Comparison of ENCODE assay signal across 14 cellular contexts in genomic region chr2:224875870-224876269, GRCh38.
DNase-seq lines count a peak whose midpoint lies in the region; ATAC-seq and TF ChIP-seq lines count a peak whose summit lies in the region.
"Had no signal": no experiment of that assay in that cellular context is flagged by ENCODE, and none has a peak within 500 bp of the region (broad histone marks: within the 10 kb centered on the region; RNA-seq: fewer than 3 reads in every experiment).

No MANE protein-coding gene starts in this region.

- peaks cover 95% of the 10 kb centered on the region for H3K36me3 Mint-ChIP-seq in CD8-positive, alpha-beta T cell
- H3K36me3 Mint-ChIP-seq in activated naive CD8-positive, alpha-beta T cell treated with anti-CD3 and anti-CD28 coated beads, Interleukin-2, amount 50 U/mL, for 24 hours (ENCODE audit: low read depth), result peaks cover 85% of the 10 kb centered on the region

- peaks cover 18% of the 10 kb centered on the region for H3K4me1 Mint-ChIP-seq in CD8-positive, alpha-beta T cell (ENCODE audit: low read depth)
- H3K4me1 Mint-ChIP-seq in activated naive CD8-positive, alpha-beta T cell treated with anti-CD3 and anti-CD28 coated beads, Interleukin-2, amount 50 U/mL, for 24 hours, result peaks cover 14% of the 10 kb centered on the region

- no peaks in the 10 kb centered on the region for H3K27me3 ChIP-seq in CD8-positive, alpha-beta T cell (ENCODE audit: insufficient read depth, low read length)
- H3K27me3 ChIP-seq: breast epithelium had no signal

- H3K9me3 Mint-ChIP-seq in CD8-positive, alpha-beta T cell, result no peaks in the 10 kb centered on the region
- peaks cover 9% of the 10 kb centered on the region for H3K9me3 Mint-ChIP-seq in activated naive CD8-positive, alpha-beta T cell treated with anti-CD3 and anti-CD28 coated beads, Interleukin-2, amount 50 U/mL, for 24 hours

- no peaks in the 10 kb centered on the region for H3K9me3 ChIP-seq in CD8-positive, alpha-beta T cell (ENCODE audit: low read length)
- H3K9me3 ChIP-seq: breast epithelium had no signal

- intact Hi-C loops in CD8-positive, alpha-beta T cell (cut with DNase I, micrococcal nuclease), result no loop called here
- intact Hi-C loops in left cardiac atrium (cut with DNase I), result no loop called here

- no peak overlapping the region for H3K4me3 ChIP-seq in CD8-positive, alpha-beta T cell (ENCODE audit: low read depth, low read length)
- H3K4me3 ChIP-seq: breast epithelium, GM23248 had no signal

- TF ChIP-seq CTCF in CD8-positive, alpha-beta T cell (IDR thresholded peaks at IDR 0.05), result no peak

- CTCF ChIA-PET in CD8-positive, alpha-beta T cell (lab: Charles Lee), result interaction anchor here (1.4 to 2.4 kb wide), 3 partner anchors 46 to 127 kb away, joined by 3 to 9 read pairs (median 4); no protein-coding TSS in a partner anchor

- no peak for DNase-seq in CD8-positive, alpha-beta T cell
- no peak for DNase-seq in activated naive CD8-positive, alpha-beta T cell treated with anti-CD3 and anti-CD28 coated beads, Interleukin-2, amount 50 U/mL, for 24 hours
- DNase-seq in left cardiac atrium (no peak), NCI-H146 treated with DMSO at 0.1 percent for 48 hours (lab: John Stamatoyannopoulos, UW; ENCODE audit: unreplicated experiment) (no peak), hippocampal formation (lab: John Stamatoyannopoulos, UW) (no peak)
- DNase-seq: activated CD8-positive, alpha-beta memory T cell treated with anti-CD3 and anti-CD28 coated beads, Interleukin-2, amount 50 U/mL, for 48 hours; AML-193; GM23248; NCI-H1694; stimulated activated CD4-positive, alpha-beta T cell treated with anti-CD3 and anti-CD28 coated beads, Interleukin-15, amount 100 ng/mL, for 24 hours had no signal

- no peak overlapping the region for H3K4me3 Mint-ChIP-seq in CD8-positive, alpha-beta T cell
- no peak overlapping the region for H3K4me3 Mint-ChIP-seq in activated naive CD8-positive, alpha-beta T cell treated with anti-CD3 and anti-CD28 coated beads, Interleukin-2, amount 50 U/mL, for 24 hours

- POLR2A ChIA-PET in CD8-positive, alpha-beta T cell (lab: Charles Lee), result no interaction called here

- peaks cover 54% of the 10 kb centered on the region for H3K36me3 ChIP-seq in CD8-positive, alpha-beta T cell (ENCODE audit: insufficient read depth, low read length)
- H3K36me3 ChIP-seq: breast epithelium had no signal

- ATAC-seq in CD8-positive, alpha-beta T cell, result no peak
- ATAC-seq in GM19463 (IDR thresholded peaks at IDR 0.05; ENCODE audit: unreplicated experiment) (peak; percentile 83), HG03039 (IDR thresholded peaks at IDR 0.05; ENCODE audit: unreplicated experiment) (peak; percentile 48), left cardiac atrium (no peak), HG03025 (IDR thresholded peaks at IDR 0.05; ENCODE audit: low FRiP score, unreplicated experiment) (no peak)
- no peak for ATAC-seq in activated naive CD8-positive, alpha-beta T cell treated with anti-CD3 and anti-CD28 coated beads, Interleukin-2, amount 50 U/mL, for 24 hours

- H3K4me1 ChIP-seq in CD8-positive, alpha-beta T cell (ENCODE audit: insufficient read depth, low read length), result peaks cover 6% of the 10 kb centered on the region
- H3K4me1 ChIP-seq: breast epithelium had no signal

- no peaks in the 10 kb centered on the region for H3K27me3 Mint-ChIP-seq in CD8-positive, alpha-beta T cell (ENCODE audit: low read depth)
- no peaks in the 10 kb centered on the region for H3K27me3 Mint-ChIP-seq in activated naive CD8-positive, alpha-beta T cell treated with anti-CD3 and anti-CD28 coated beads, Interleukin-2, amount 50 U/mL, for 24 hours

- H3K27ac ChIP-seq in CD8-positive, alpha-beta T cell (ENCODE audit: low read depth, low read length), result no peak overlapping the region
- H3K27ac ChIP-seq: breast epithelium, GM23248 had no signal

- peak overlapping the region; percentile 39 for H3K27ac Mint-ChIP-seq in CD8-positive, alpha-beta T cell
- H3K27ac Mint-ChIP-seq in activated naive CD8-positive, alpha-beta T cell treated with anti-CD3 and anti-CD28 coated beads, Interleukin-2, amount 50 U/mL, for 24 hours, result peak overlapping the region; percentile 4

Comparison
In these comparisons a context has a peak if more than half of its experiments do, and no peak if none do; other contexts are left out.
1. ATAC-seq: peak in GM19463 (single experiment) and HG03039 (single experiment); none in CD8-positive, alpha-beta T cell (single experiment), activated naive CD8-positive, alpha-beta T cell treated with anti-CD3 and anti-CD28 coated beads, Interleukin-2, amount 50 U/mL, for 24 hours (single experiment), left cardiac atrium (0 of 2) and HG03025 (single experiment).